35 cellular contexts compared by ENCODE assay signal in genomic region chr2:45876611-45877010, GRCh38.
DNase-seq lines count a peak whose midpoint lies in the region; ATAC-seq, FAIRE-seq and TF ChIP-seq lines count a peak whose summit lies in the region.
"Had no signal": no experiment of that assay in that cellular context is flagged by ENCODE, and none has a peak within 500 bp of the region (broad histone marks: within the 10 kb centered on the region; RNA-seq: fewer than 3 reads in every experiment).

No MANE protein-coding gene starts in this region.

- no peak for TF ChIP-seq RAD21 in K562 (CRISPR knock-in tag; conservative IDR thresholded peaks at IDR 0.05 in 1 of 2, IDR thresholded peaks at IDR 0.05 in 1 of 2)

- H3K4me1 ChIP-seq in HEK293 (ENCODE audit: control insufficient read depth, insufficient read depth, low read length) (peaks cover 2% of the 10 kb centered on the region; the same call in 1 of the 2 replicates), K562 (replicated peaks in 1 of 2; ENCODE audit: control insufficient read depth in 2 of 2, insufficient read depth in 2 of 2, low read length in 2 of 2) (no peaks in the 10 kb centered on the region)
- H3K4me1 ChIP-seq: A549 had no signal

- H3K9me3 ChIP-seq in HEK293 (ENCODE audit: control insufficient read depth, insufficient read depth, low read depth, low read length) = no peaks in the 10 kb centered on the region; the same call in 1 of the 2 replicates
- H3K9me3 ChIP-seq in K562 (replicated peaks; ENCODE audit: control insufficient read depth, insufficient read depth, low read depth, low read length) = no peaks in the 10 kb centered on the region
- H3K9me3 ChIP-seq: BE2C had no signal

- DNase-seq in K562 (ENCODE audit: extremely low read depth in 1 of 4, low spot score in 3 of 4) (no peak), endothelial cell (ENCODE audit: low spot score) (no peak), SK-N-DZ (ENCODE audit: low spot score) (no peak), NCI-H2107 (lab: John Stamatoyannopoulos, UW) (no peak)
- DNase-seq: 8988T; ACHN; AML-193; BE2C; C1 segment of cervical spinal cord; Caco-2; Calu3; CD4-positive, alpha-beta memory T cell; CD4-positive, alpha-beta T cell; CD4-positive, CD25-positive, alpha-beta regulatory T cell; CD8-positive, alpha-beta memory T cell; CD8-positive, alpha-beta T cell; COR-L47; DMS 273 treated with DMSO at 0.1 percent for 48 hours; DMS153; DMS53; DMS79; DMS79 treated with DMSO at 0.1 percent for 48 hours; DND-41; EL had no signal

- no peak overlapping the region for H3K27ac Mint-ChIP-seq in endothelial cell (ENCODE audit: unreplicated experiment)
- H3K27ac Mint-ChIP-seq: B cell; CD14-positive monocyte; CD4-positive, alpha-beta memory T cell; CD4-positive, alpha-beta T cell; CD4-positive, CD25-positive, alpha-beta regulatory T cell; CD8-positive, alpha-beta memory T cell; CD8-positive, alpha-beta T cell had no signal

- no peak for TF ChIP-seq CTCF in HEK293 (tag by site-specific recombination; IDR thresholded peaks at IDR 0.05)
- no peak for TF ChIP-seq CTCF in K562 (IDR thresholded peaks at IDR 0.05 in 2 of 3, conservative IDR thresholded peaks at IDR 0.05 in 1 of 3; ENCODE audit: insufficient read depth in 2 of 3, low read depth in 1 of 3, low read length in 3 of 3)
- no peak for TF ChIP-seq CTCF in endothelial cell (IDR thresholded peaks at IDR 0.05; ENCODE audit: unreplicated experiment)

- peaks cover under 1 to 22% of the 10 kb centered on the region in 2 experiments; a peak in 4 of 5 replicates for H3K27me3 ChIP-seq in K562 (ENCODE audit: control insufficient read depth in 2 of 2, insufficient read depth in 2 of 2, low read length in 2 of 2)
- H3K27me3 ChIP-seq: BE2C; BLaER1; BLaER1 treated with 17β-estradiol and CSF1 and Interleukin-3, amounts not matched to agents 10 nM and 100 nM had no signal

- H3K36me3 ChIP-seq in HEK293 (ENCODE audit: control insufficient read depth in 2 of 2, insufficient read depth in 1 of 2, low read length in 2 of 2) = no peaks in the 10 kb centered on the region
- H3K36me3 ChIP-seq in K562 (ENCODE audit: control insufficient read depth, insufficient read depth, low read length) = no peaks in the 10 kb centered on the region
- H3K36me3 ChIP-seq: BE2C had no signal

- 0% methylated on average over 2 of the region's 2 CpGs for WGBS in K562 (ENCODE audit: insufficient coverage, low coverage, missing lambda C conversion rate)

- no peak for ATAC-seq in K562
- no peak for ATAC-seq in HG02870 (IDR thresholded peaks at IDR 0.05; ENCODE audit: unreplicated experiment)
- ATAC-seq: A549; CD8-positive, alpha-beta T cell had no signal

- H3K9me3 Mint-ChIP-seq in endothelial cell (ENCODE audit: unreplicated experiment) = no peaks in the 10 kb centered on the region

- BruUV-seq in K562 (replicated peaks; lab: Mats Ljungman, UMichigan) = no TSS peak

- no peaks in the 10 kb centered on the region for H3K79me2 ChIP-seq in K562 (ENCODE audit: control insufficient read depth, insufficient read depth, low read length)

- H4K20me1 ChIP-seq in K562 (replicated peaks; ENCODE audit: control insufficient read depth, insufficient read depth, low read length) = no peaks in the 10 kb centered on the region

- no peak for FAIRE-seq in K562 (lab: Jason Lieb, UNC)
- FAIRE-seq: A204.1, A549, D721Med had no signal

- intact Hi-C loops in K562 (cut with micrococcal nuclease) = no loop called here

- CTCF ChIA-PET in HEK293 (lab: Yijun Ruan, JAX) (interaction anchor here (0.7 kb wide), 2 partner anchors 927 to 1799 kb away, joined by 3 read pairs; no protein-coding TSS in a partner anchor), K562 (lab: Yijun Ruan, JAX; ENCODE audit: low intra/inter-chr PET ratio) (no interaction called here)

- H3K4me3 ChIP-seq in HEK293 (ENCODE audit: low read depth, low read length) (no peak overlapping the region), K562 (no peak overlapping the region)
- H3K4me3 ChIP-seq: A549, BLaER1 had no signal

- POLR2A ChIA-PET in HEK293 (lab: Yijun Ruan, JAX) (interaction anchor here (1.5 kb wide), 1 partner anchor 13 kb away, joined by 3 read pairs; no protein-coding TSS in a partner anchor), K562 (lab: Yijun Ruan, JAX) (no interaction called here)

- peak overlapping the region; percentile 24 for H3K4me3 Mint-ChIP-seq in endothelial cell (ENCODE audit: unreplicated experiment)
- H3K4me3 Mint-ChIP-seq: B cell; CD14-positive monocyte; CD4-positive, alpha-beta T cell; CD4-positive, CD25-positive, alpha-beta regulatory T cell; CD8-positive, alpha-beta memory T cell; CD8-positive, alpha-beta T cell had no signal

- no peaks in the 10 kb centered on the region for H3K9me1 ChIP-seq in K562 (ENCODE audit: control insufficient read depth, insufficient read depth, low read length)

- H3K36me3 Mint-ChIP-seq in endothelial cell (ENCODE audit: low read depth, unreplicated experiment) = peaks cover 29% of the 10 kb centered on the region

- H2AFZ ChIP-seq in K562 (ENCODE audit: low read depth, low read length) = no peak overlapping the region

- peaks cover 6% of the 10 kb centered on the region for H3K27me3 Mint-ChIP-seq in endothelial cell (ENCODE audit: unreplicated experiment)
- H3K27me3 Mint-ChIP-seq: B cell; CD4-positive, alpha-beta memory T cell; CD4-positive, alpha-beta T cell; CD4-positive, CD25-positive, alpha-beta regulatory T cell had no signal

- no peak overlapping the region for H3K4me2 ChIP-seq in K562 (ENCODE audit: insufficient read depth, low read length)
- H3K4me2 ChIP-seq: A549; BLaER1; BLaER1 treated with 17β-estradiol and CSF1 and Interleukin-3, amounts not matched to agents 10 nM and 100 nM had no signal

- H3K27ac ChIP-seq in HEK293 (ENCODE audit: extremely low read depth, low read depth, low read length) (no peak overlapping the region), K562 (ENCODE audit: extremely low read depth, low read depth, low read length) (no peak overlapping the region)
- H3K27ac ChIP-seq: 22Rv1; A549; BLaER1; BLaER1 treated with 17β-estradiol and CSF1 and Interleukin-3, amounts not matched to agents 10 nM and 100 nM; C4-2B had no signal

- in situ Hi-C loops in K562 (cut with MboI) = no loop called here

- H3K9ac ChIP-seq in K562 (ENCODE audit: insufficient read depth in 1 of 2, low read depth in 2 of 2, low read length in 2 of 2) = no peak overlapping the region
- H3K9ac ChIP-seq: BLaER1; BLaER1 treated with 17β-estradiol and CSF1 and Interleukin-3, amounts not matched to agents 10 nM and 100 nM had no signal

- no peak for TF ChIP-seq POLR2A in K562 (conservative IDR thresholded peaks at IDR 0.05)

- H3K4me1 Mint-ChIP-seq in endothelial cell (ENCODE audit: unreplicated experiment) = peaks cover 14% of the 10 kb centered on the region
- H3K4me1 Mint-ChIP-seq: CD4-positive, CD25-positive, alpha-beta regulatory T cell; CD8-positive, alpha-beta memory T cell had no signal

- TF ChIP-seq EP300 in K562 (IDR thresholded peaks at IDR 0.05; ENCODE audit: low read length) = no peak

TF ChIP-seq in HEK293, 187 proteins besides CTCF, POLR2A, EP300 and RAD21 (continues in another document):
- TF ChIP-seq ZNF121 (tag by site-specific recombination; IDR thresholded peaks at IDR 0.05) (no peak), ZNF510 (tag by site-specific recombination; IDR thresholded peaks at IDR 0.05; ENCODE audit: insufficient replicate concordance) (no peak), ZNF132 (tag by site-specific recombination; IDR thresholded peaks at IDR 0.05; ENCODE audit: borderline replicate concordance) (no peak), PRDM4 (tag by site-specific recombination; IDR thresholded peaks at IDR 0.05) (no peak), SETDB1 (IDR thresholded peaks at IDR 0.05; ENCODE audit: insufficient read length, low read length) (peak; percentile 75)

TF ChIP-seq in K562, 482 proteins besides CTCF, POLR2A, EP300 and RAD21:
- peak; percentile 91 for TF ChIP-seq ZNF507 (tag; conservative IDR thresholded peaks at IDR 0.05)
- TF ChIP-seq, protein P1, sequence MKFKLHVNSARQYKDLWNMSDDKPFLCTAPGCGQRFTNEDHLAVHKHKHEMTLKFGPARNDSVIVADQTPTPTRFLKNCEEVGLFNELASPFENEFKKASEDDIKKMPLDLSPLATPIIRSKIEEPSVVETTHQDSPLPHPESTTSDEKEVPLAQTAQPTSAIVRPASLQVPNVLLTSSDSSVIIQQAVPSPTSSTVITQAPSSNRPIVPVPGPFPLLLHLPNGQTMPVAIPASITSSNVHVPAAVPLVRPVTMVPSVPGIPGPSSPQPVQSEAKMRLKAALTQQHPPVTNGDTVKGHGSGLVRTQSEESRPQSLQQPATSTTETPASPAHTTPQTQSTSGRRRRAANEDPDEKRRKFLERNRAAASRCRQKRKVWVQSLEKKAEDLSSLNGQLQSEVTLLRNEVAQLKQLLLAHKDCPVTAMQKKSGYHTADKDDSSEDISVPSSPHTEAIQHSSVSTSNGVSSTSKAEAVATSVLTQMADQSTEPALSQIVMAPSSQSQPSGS (CRISPR knock-in tag; IDR thresholded peaks at IDR 0.05) = no peak

Comparison
In these comparisons a context has a peak if more than half of its experiments do, and no peak if none do; other contexts are left out.
1. Of the 44 proteins assayed by ChIP-seq in both K562 and HEK293: peak only in K562: none; only in HEK293: SETDB1 and TRIM28; in both: none; in neither: 42.